In genomic region chr6:52663935-52664184, GRCh38 we compare ENCODE assay signal across 8 cellular contexts. TPM values are rescaled to one million over a fixed set of nuclear protein-coding genes. Genes with fewer than 3 reads are reported as not detected.
DNase-seq lines count a peak whose midpoint lies in the region; ATAC-seq and TF ChIP-seq lines count a peak whose summit lies in the region.

No MANE protein-coding gene starts in this region.

- H3F3A ChIP-seq in Loucy (ENCODE audit: low read depth): no peaks in the 10 kb centered on the region

- H3K27me3 ChIP-seq in Loucy (ENCODE audit: insufficient read depth, low read length, poor library complexity, severe bottlenecking) (no peaks in the 10 kb centered on the region), neuron (ENCODE audit: insufficient read depth, low read length) (no peaks in the 10 kb centered on the region)

- peak overlapping the region; percentile 82 for H2AFZ ChIP-seq in Loucy (ENCODE audit: low read length)
- peak overlapping the region; percentile 90 for H2AFZ ChIP-seq in neuron (ENCODE audit: low read depth, low read length)

- ATAC-seq in HG02763 (IDR thresholded peaks at IDR 0.05; ENCODE audit: unreplicated experiment) (no peak), GM21515 (IDR thresholded peaks at IDR 0.05; ENCODE audit: unreplicated experiment) (no peak)

- H3K9me3 ChIP-seq in Loucy (ENCODE audit: insufficient read depth, low read depth, low read length) (no peaks in the 10 kb centered on the region), neuron (ENCODE audit: low read length) (peaks cover 1% of the 10 kb centered on the region)

- peak overlapping the region; percentile 89 for H3K9ac ChIP-seq in Loucy (ENCODE audit: low read depth, low read length, poor library complexity, severe bottlenecking)

- no peak for TF ChIP-seq CTCF in AG09309 (IDR thresholded peaks at IDR 0.05; ENCODE audit: control insufficient read depth, insufficient read depth, low read depth, low read length, missing control alignments)
- no peak for TF ChIP-seq CTCF in Loucy (conservative IDR thresholded peaks at IDR 0.05; ENCODE audit: low read length)
- no peak for TF ChIP-seq CTCF in epithelial cell of proximal tubule (conservative IDR thresholded peaks at IDR 0.05; ENCODE audit: low read depth, low read length)

- H3K9me2 ChIP-seq in Loucy (replicated peaks; ENCODE audit: low read depth, low read length): no peaks in the 10 kb centered on the region

- H3K4me1 ChIP-seq in Loucy (ENCODE audit: insufficient read depth, low read length, poor library complexity, severe bottlenecking): peaks cover 55% of the 10 kb centered on the region
- H3K4me1 ChIP-seq in neuron (ENCODE audit: insufficient read depth, low read length): peaks cover 20% of the 10 kb centered on the region

- H3K4me2 ChIP-seq in Loucy (ENCODE audit: low read depth, low read length, poor library complexity, severe bottlenecking): peak overlapping the region; percentile 98

- H3K79me2 ChIP-seq in Loucy (ENCODE audit: insufficient read depth, low read length): peaks cover 30% of the 10 kb centered on the region

- peak overlapping the region; percentile 78 for H3K4me3 ChIP-seq in AG09309 (ENCODE audit: control insufficient read depth, low read depth, low read length)
- H3K4me3 ChIP-seq in Loucy (ENCODE audit: low read length, poor library complexity, severe bottlenecking): peak overlapping the region; percentile 80
- H3K4me3 ChIP-seq in epithelial cell of proximal tubule (ENCODE audit: low read depth, low read length): peak overlapping the region; percentile 73
- peak overlapping the region; percentile 76 for H3K4me3 ChIP-seq in neuron (ENCODE audit: low read length)

- H3K36me3 ChIP-seq in Loucy (ENCODE audit: insufficient read depth, low read length) (no peaks in the 10 kb centered on the region), neuron (ENCODE audit: insufficient read depth, low read length) (peaks cover 6% of the 10 kb centered on the region)

- H4K20me1 ChIP-seq in Loucy (ENCODE audit: insufficient read depth, low read length, poor library complexity, severe bottlenecking): no peaks in the 10 kb centered on the region

- DNase-seq in AG09309 (ENCODE audit: low read depth): no peak
- no peak for DNase-seq in epithelial cell of proximal tubule (ENCODE audit: low read depth)
- no peak for DNase-seq in H4 (ENCODE audit: low spot score)
- no peak for DNase-seq in C1 segment of cervical spinal cord (lab: John Stamatoyannopoulos, UW)

RNA-seq across cellular contexts. Expression of gene TMEM14A, which starts 7.1 kb away (rescaled TPM):
- 51.8 and 61.6 TPM in 2 replicates for total RNA-seq in epithelial cell of proximal tubule
- 141 and 148 TPM in 2 replicates for total RNA-seq in H4 (2014; rRNA removed; shearing (Covaris generic))
